In genomic region chrX:153030801-153031200, GRCh38 we compare ENCODE assay signal across 25 cellular contexts. TPM values are rescaled to one million over a fixed set of nuclear protein-coding genes. Genes with fewer than 3 reads are reported as not detected.
A peak's percentile ranks its signal among the peaks of the same experiment; 100 is the strongest.
DNase-seq lines count a peak whose midpoint lies in the region; ATAC-seq lines count a peak whose summit lies in the region.
"Had no signal": no experiment of that assay in that cellular context is flagged by ENCODE, and none has a peak within 500 bp of the region (broad histone marks: within the 10 kb centered on the region; RNA-seq: fewer than 3 reads in every experiment).

No MANE protein-coding gene starts in this region.

- H3K9me3 Mint-ChIP-seq in activated naive CD4-positive, alpha-beta T cell treated with anti-CD3 and anti-CD28 coated beads, Interleukin-2, amount 10 ng/mL, durations not matched to agents 7 days and 5 days = no peaks in the 10 kb centered on the region

- CTCF ChIA-PET in activated naive CD4-positive, alpha-beta T cell treated with anti-CD3 and anti-CD28 coated beads, Interleukin-2, amount 10 ng/mL, durations not matched to agents 7 days and 5 days (lab: Charles Lee) = no interaction called here

- no peaks in the 10 kb centered on the region for H3K27me3 Mint-ChIP-seq in activated naive CD4-positive, alpha-beta T cell treated with anti-CD3 and anti-CD28 coated beads, Interleukin-2, amount 10 ng/mL, durations not matched to agents 7 days and 5 days
- H3K27me3 Mint-ChIP-seq: B cell; CD4-positive, alpha-beta memory T cell; CD4-positive, CD25-positive, alpha-beta regulatory T cell had no signal

- ATAC-seq in GM21786 (IDR thresholded peaks at IDR 0.05; ENCODE audit: unreplicated experiment) = no peak
- ATAC-seq: A549, GM12878 had no signal

- DNase-seq in activated naive CD4-positive, alpha-beta T cell treated with anti-CD3 and anti-CD28 coated beads, Interleukin-2, amount 10 ng/mL, durations not matched to agents 7 days and 5 days = no peak
- no peak for DNase-seq in activated naive CD4-positive, alpha-beta T cell treated with Interleukin-2 at 50 U/mL for 16 hours
- DNase-seq in H7 (peak; percentile 23), NCI-H1694 treated with DMSO at 0.1 percent for 48 hours (lab: John Stamatoyannopoulos, UW) (no peak)
- DNase-seq: AML-193; C1 segment of cervical spinal cord; CD4-positive, alpha-beta memory T cell; CD4-positive, CD25-positive, alpha-beta regulatory T cell; CD8-positive, alpha-beta memory T cell; COR-L47; DMS 273 treated with DMSO at 0.1 percent for 48 hours; DMS153; DMS53; DMS79; DND-41; EL; GDM1 had no signal

- H3K36me3 ChIP-seq in H7 (replicated peaks; ENCODE audit: control insufficient read depth, insufficient read depth, low read length) = no peaks in the 10 kb centered on the region

- peaks cover 25% of the 10 kb centered on the region for H3K4me1 Mint-ChIP-seq in activated naive CD4-positive, alpha-beta T cell treated with anti-CD3 and anti-CD28 coated beads, Interleukin-2, amount 10 ng/mL, durations not matched to agents 7 days and 5 days

- no peak overlapping the region for H3K4me3 Mint-ChIP-seq in activated naive CD4-positive, alpha-beta T cell treated with anti-CD3 and anti-CD28 coated beads, Interleukin-2, amount 10 ng/mL, durations not matched to agents 7 days and 5 days
- H3K4me3 Mint-ChIP-seq: B cell; CD14-positive monocyte; CD4-positive, alpha-beta memory T cell had no signal

- no peaks in the 10 kb centered on the region for H3K36me3 Mint-ChIP-seq in activated naive CD4-positive, alpha-beta T cell treated with anti-CD3 and anti-CD28 coated beads, Interleukin-2, amount 10 ng/mL, durations not matched to agents 7 days and 5 days
- H3K36me3 Mint-ChIP-seq: CD14-positive monocyte; CD4-positive, CD25-positive, alpha-beta regulatory T cell had no signal

- peak overlapping the region; percentile 24 for H3K27ac Mint-ChIP-seq in activated naive CD4-positive, alpha-beta T cell treated with anti-CD3 and anti-CD28 coated beads, Interleukin-2, amount 10 ng/mL, durations not matched to agents 7 days and 5 days
- H3K27ac Mint-ChIP-seq: B cell; CD4-positive, alpha-beta memory T cell had no signal

- H3K4me3 ChIP-seq in H7 (ENCODE audit: insufficient read depth, low read depth, low read length) = no peak overlapping the region
- H3K4me3 ChIP-seq: A549, GM12878 had no signal

- H3K27me3 ChIP-seq in H7 (ENCODE audit: control insufficient read depth, insufficient read depth, low read length) = no peaks in the 10 kb centered on the region

RNA-seq across cellular contexts. Expression of gene PNMA3, which starts 25.5 kb away (rescaled TPM):
- 5.2 and 9.2 TPM in 2 replicates for total RNA-seq in H7 (2014; rRNA removed; shearing (Covaris generic))
- total RNA-seq: A172, G401, GM12878 had no signal

RNA-seq across cellular contexts. Expression of gene PNMA5, which starts 36.9 kb away (rescaled TPM):
- total RNA-seq in H7 (2014; rRNA removed; shearing (Covaris generic)) = 0.22 TPM in 1 of 2 replicates, not detected in the other
- total RNA-seq: A172; CD8-positive, alpha-beta memory T cell; Daoy; G401; GM12878 had no signal

RNA-seq across cellular contexts. Expression of gene PNMA6A, which starts 41.5 kb away (rescaled TPM):
- 7.5 and 9.8 TPM in 2 replicates for total RNA-seq in H7 (2014; rRNA removed; shearing (Covaris generic))
- total RNA-seq: CD4-positive, CD25-positive, alpha-beta regulatory T cell had no signal
